Comparison of ENCODE assay signal across 8 cellular contexts in genomic region chr22:28955817-28956216, GRCh38.
DNase-seq lines count a peak whose midpoint lies in the region; ATAC-seq and TF ChIP-seq lines count a peak whose summit lies in the region.

No MANE protein-coding gene starts in this region.

- H3K4me3 ChIP-seq in GM12865 (ENCODE audit: low read depth, low read length) (no peak overlapping the region), adrenal gland (no peak overlapping the region)

- intact Hi-C loops in adrenal gland (cut with DNase I), result no loop called here

- peak overlapping the region in 1 of 5 donors; percentile 10 for H3K27ac ChIP-seq in adrenal gland

- DNase-seq in GM12865 (ENCODE audit: low read depth) (peak; percentile 91), NOMO-1 treated with DMSO at 0.1 percent for 48 hours (lab: John Stamatoyannopoulos, UW; ENCODE audit: unreplicated experiment) (peak; percentile 75), NCI-H2081 treated with DMSO at 0.1 percent for 48 hours (lab: John Stamatoyannopoulos, UW) (no peak), adrenal gland (no peak), HPDE6-E6E7 (ENCODE audit: extremely low spot score) (no peak)
- DNase-seq in activated T-helper 1 cell treated with anti-CD3 and anti-CD28 coated beads, Interleukin-2, amount 50 U/mL, for 16 hours (ENCODE audit: low read depth in 1 of 2, low spot score in 1 of 2), result peak; percentile 30 to 65
- peak; percentile 20 to 62 for DNase-seq in stimulated activated CD4-positive, alpha-beta T cell treated with anti-CD3 and anti-CD28 coated beads, Interleukin-1b, Interleukin-23, amount 100 ng/mL, for 4 hours (ENCODE audit: low read depth in 2 of 2)

- no peaks in the 10 kb centered on the region for H3K27me3 ChIP-seq in adrenal gland

- peaks cover 10 to 29% of the 10 kb centered on the region in 2 donors for H3K4me1 ChIP-seq in adrenal gland (replicated peaks in 1 of 2)

- H3K9me3 ChIP-seq in adrenal gland (replicated peaks in 1 of 3), result no peaks in the 10 kb centered on the region

- 60 to 83% (median 76%) methylated on average over 5 of the region's 5 CpGs for WGBS in adrenal gland, 4 donors

- no peak for TF ChIP-seq CTCF in GM12865 (IDR thresholded peaks at IDR 0.05; ENCODE audit: insufficient read depth, low read depth, low read length, missing control alignments)
- TF ChIP-seq CTCF in adrenal gland (IDR thresholded peaks at IDR 0.05), result no peak

- ATAC-seq in HG02852 (IDR thresholded peaks at IDR 0.05; ENCODE audit: unreplicated experiment), result no peak

- H3K36me3 ChIP-seq in adrenal gland (replicated peaks in 1 of 2), result no peaks in the 10 kb centered on the region

- no peak for TF ChIP-seq POLR2A in adrenal gland (IDR thresholded peaks at IDR 0.05)

Comparison
In these comparisons a context has a peak if more than half of its experiments do, and no peak if none do; other contexts are left out.
1. DNase-seq: peak in GM12865 (single experiment), NOMO-1 treated with DMSO at 0.1 percent for 48 hours (single experiment), activated T-helper 1 cell treated with anti-CD3 and anti-CD28 coated beads, Interleukin-2, amount 50 U/mL, for 16 hours (2 of 2) and stimulated activated CD4-positive, alpha-beta T cell treated with anti-CD3 and anti-CD28 coated beads, Interleukin-1b, Interleukin-23, amount 100 ng/mL, for 4 hours (2 of 2); none in NCI-H2081 treated with DMSO at 0.1 percent for 48 hours (single experiment), adrenal gland (0 of 7) and HPDE6-E6E7 (single experiment).